In the genomic region with DNA sequence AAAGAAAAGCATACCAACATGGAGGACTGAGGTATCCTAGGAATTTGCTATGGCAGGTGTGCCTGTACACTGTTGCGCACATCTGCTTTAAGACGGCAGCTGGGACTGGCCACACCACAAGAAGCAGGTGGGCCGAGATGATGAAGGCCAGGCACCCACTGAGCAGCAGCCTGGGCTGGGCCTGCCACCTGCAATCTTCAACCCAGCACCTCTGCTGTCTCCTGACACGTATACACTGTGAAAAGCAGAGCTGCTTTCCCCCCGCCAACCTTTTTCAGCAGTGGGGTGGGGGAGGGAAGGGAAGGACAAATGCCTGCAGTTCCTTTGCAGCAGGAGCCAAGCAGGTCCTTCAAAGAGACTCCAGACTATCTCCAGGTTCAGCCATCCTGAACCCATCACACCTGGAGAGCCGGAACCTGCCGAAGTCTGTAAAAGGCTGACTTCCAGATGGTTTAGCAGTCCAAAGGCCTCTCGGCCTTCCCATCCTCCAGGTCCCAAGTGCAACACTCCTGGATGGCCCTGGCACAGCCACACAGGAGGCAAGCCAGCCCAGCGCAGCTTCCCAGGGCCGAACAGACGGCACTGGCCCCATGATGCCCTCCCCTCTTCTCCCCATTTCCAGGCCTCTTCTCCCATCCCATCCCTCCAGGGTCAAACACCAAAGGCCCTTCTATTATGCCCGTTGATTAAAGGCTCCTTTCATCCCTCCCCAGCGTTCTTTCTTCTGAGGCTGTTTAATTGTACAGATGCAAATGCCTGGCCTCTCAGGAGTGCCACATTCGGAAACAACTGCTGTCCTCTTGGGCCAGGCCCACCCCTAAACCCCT, we compare ENCODE assay signal across 11 cellular contexts. TPM values are rescaled to one million over a fixed set of nuclear protein-coding genes. Genes with fewer than 3 reads are reported as not detected.
DNase-seq lines count a peak whose midpoint lies in the region; ATAC-seq and TF ChIP-seq lines count a peak whose summit lies in the region.
"Had no signal": no experiment of that assay in that cellular context is flagged by ENCODE, and none has a peak within 500 bp of the region (broad histone marks: within the 10 kb centered on the region; RNA-seq: fewer than 3 reads in every experiment).

No MANE protein-coding gene starts in this region.

- no peak for ATAC-seq in Right ventricle myocardium inferior
- no peak for ATAC-seq in left ventricle myocardium superior
- no peak for ATAC-seq in gastroesophageal sphincter
- no peak for ATAC-seq in naive thymus-derived CD8-positive, alpha-beta T cell
- no peak for ATAC-seq in GM18520 (IDR thresholded peaks at IDR 0.05; ENCODE audit: unreplicated experiment)

- TF ChIP-seq POLR2A in gastroesophageal sphincter (IDR thresholded peaks at IDR 0.05): no peak

- H3K9me3 Mint-ChIP-seq in naive thymus-derived CD8-positive, alpha-beta T cell: no peaks in the 10 kb centered on the region
- H3K9me3 Mint-ChIP-seq in activated CD4-positive, alpha-beta memory T cell treated with anti-CD3 and anti-CD28 coated beads for 36 hours: no peaks in the 10 kb centered on the region
- H3K9me3 Mint-ChIP-seq: IgD-negative memory B cell had no signal

- peaks cover 2 to 18% (median 9%) of the 10 kb centered on the region in 4 donors for H3K4me1 Mint-ChIP-seq in naive thymus-derived CD8-positive, alpha-beta T cell
- no peaks in the 10 kb centered on the region for H3K4me1 Mint-ChIP-seq in activated CD4-positive, alpha-beta memory T cell treated with anti-CD3 and anti-CD28 coated beads for 36 hours (ENCODE audit: low read depth)

- H3K27ac Mint-ChIP-seq in naive thymus-derived CD8-positive, alpha-beta T cell: peak overlapping the region; percentile 32 to 81 (median 74)
- H3K27ac Mint-ChIP-seq in activated CD4-positive, alpha-beta memory T cell treated with anti-CD3 and anti-CD28 coated beads for 36 hours: no peak overlapping the region
- H3K27ac Mint-ChIP-seq: IgD-negative memory B cell had no signal

- intact Hi-C loops in Right ventricle myocardium inferior (cut with DNase I) (loop anchor here (5.0 kb wide), 1 partner anchor 68 kb away; no protein-coding TSS in a partner anchor), left ventricle myocardium superior (cut with micrococcal nuclease) (no loop called here)
- intact Hi-C loops in activated CD4-positive, alpha-beta memory T cell treated with anti-CD3 and anti-CD28 coated beads for 36 hours (cut with micrococcal nuclease): no loop called here

- POLR2A ChIA-PET in naive thymus-derived CD8-positive, alpha-beta T cell (lab: Charles Lee): no interaction called here
- POLR2A ChIA-PET in activated CD4-positive, alpha-beta memory T cell treated with anti-CD3 and anti-CD28 coated beads for 36 hours (lab: Charles Lee): no interaction called here

- WGBS in gastroesophageal sphincter (ENCODE audit: low coverage in 1 of 2), 2 donors: 51 to 67% methylated on average over 1 to 7 of the region's 14 CpGs

- H3K36me3 Mint-ChIP-seq in naive thymus-derived CD8-positive, alpha-beta T cell: peaks cover 8 to 66% (median 29%) of the 10 kb centered on the region in 3 donors
- H3K36me3 Mint-ChIP-seq in activated CD4-positive, alpha-beta memory T cell treated with anti-CD3 and anti-CD28 coated beads for 36 hours: peaks cover 15% of the 10 kb centered on the region

- peak; percentile 61 for DNase-seq in Right ventricle myocardium inferior (ENCODE audit: missing footprints)
- DNase-seq in left ventricle myocardium superior: no peak
- no peak for DNase-seq in naive thymus-derived CD8-positive, alpha-beta T cell
- DNase-seq in HCEC 1CT: no peak
- DNase-seq in NOMO-1 treated with dmso at 0.1 percent for 144 hours (lab: John Stamatoyannopoulos, UW; ENCODE audit: unreplicated experiment): no peak
- no peak for DNase-seq in activated CD4-positive, alpha-beta memory T cell treated with anti-CD3 and anti-CD28 coated beads for 36 hours
- DNase-seq: activated CD4-positive, alpha-beta T cell treated with anti-CD3 and anti-CD28 coated beads for 1 hour; right lobe of liver had no signal

- no peaks in the 10 kb centered on the region for H3K27me3 Mint-ChIP-seq in naive thymus-derived CD8-positive, alpha-beta T cell
- H3K27me3 Mint-ChIP-seq in activated CD4-positive, alpha-beta memory T cell treated with anti-CD3 and anti-CD28 coated beads for 36 hours: no peaks in the 10 kb centered on the region
- H3K27me3 Mint-ChIP-seq: IgD-negative memory B cell had no signal

- no peaks in the 10 kb centered on the region for H3K9me3 ChIP-seq in gastroesophageal sphincter
- H3K9me3 ChIP-seq: right lobe of liver had no signal

- H3K4me3 ChIP-seq in gastroesophageal sphincter: no peak overlapping the region
- H3K4me3 ChIP-seq: right lobe of liver had no signal

- peaks cover 8 to 46% (median 23%) of the 10 kb centered on the region in 3 donors for H3K4me1 ChIP-seq in gastroesophageal sphincter

- peak overlapping the region; percentile 65 to 78 (median 76) for H3K27ac ChIP-seq in gastroesophageal sphincter

- no peaks in the 10 kb centered on the region for H3K27me3 ChIP-seq in gastroesophageal sphincter
- H3K27me3 ChIP-seq: right lobe of liver had no signal

- peaks cover 0 to 64% of the 10 kb centered on the region in 2 donors for H3K36me3 ChIP-seq in gastroesophageal sphincter
- H3K36me3 ChIP-seq: right lobe of liver had no signal

- no peak overlapping the region for H3K4me3 Mint-ChIP-seq in naive thymus-derived CD8-positive, alpha-beta T cell
- no peak overlapping the region for H3K4me3 Mint-ChIP-seq in activated CD4-positive, alpha-beta memory T cell treated with anti-CD3 and anti-CD28 coated beads for 36 hours

- TF ChIP-seq CTCF in gastroesophageal sphincter (IDR thresholded peaks at IDR 0.05): no peak

- TF ChIP-seq EP300 in gastroesophageal sphincter (IDR thresholded peaks at IDR 0.05): no peak

- CTCF ChIA-PET in activated CD4-positive, alpha-beta memory T cell treated with anti-CD3 and anti-CD28 coated beads for 36 hours (lab: Charles Lee): no interaction called here

RNA-seq across cellular contexts. Expression of a gene that starts 31.1 kb away (rescaled TPM):
- 22.2 TPM for total RNA-seq in Right ventricle myocardium inferior
- total RNA-seq in left ventricle myocardium superior: 17.2 TPM
- 10 to 100 TPM; 17.2 to 49.6 (median 40.5) TPM for total RNA-seq in gastroesophageal sphincter
- 10 to 100 TPM; 21.3 to 22.2 TPM for total RNA-seq in naive thymus-derived CD8-positive, alpha-beta T cell
- 1 to 10 TPM; 1.8 to 6.7 (median 3.0) TPM for polyA plus RNA-seq in naive thymus-derived CD8-positive, alpha-beta T cell
- total RNA-seq in activated CD4-positive, alpha-beta memory T cell treated with anti-CD3 and anti-CD28 coated beads for 36 hours: 1 to 10 TPM; 3.9 to 4.4 TPM
